1 cellular context compared by ENCODE assay signal in the genomic region with DNA sequence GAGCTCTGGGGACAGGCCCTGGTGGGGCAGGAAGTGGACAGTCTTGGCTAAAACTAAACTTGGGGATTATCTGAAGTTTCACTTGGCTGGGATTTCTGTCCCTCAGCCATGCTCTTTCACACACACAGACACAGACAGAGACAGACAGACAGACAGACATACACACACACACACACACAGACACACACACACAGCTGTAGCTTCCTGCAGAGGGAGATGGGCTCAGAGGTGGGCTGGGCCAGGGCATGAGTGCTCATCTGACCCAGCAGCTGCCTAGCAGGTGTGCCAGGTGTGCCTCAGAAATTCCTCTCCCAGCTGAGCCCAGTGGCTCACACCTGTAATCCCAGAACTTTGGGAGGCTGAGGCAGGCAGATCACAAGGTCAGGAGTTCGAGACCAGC.
TF ChIP-seq lines count a peak whose summit lies in the region.

No MANE protein-coding gene starts in this region.

TF ChIP-seq in H1, 55 proteins besides CTCF, POLR2A, EP300 and RAD21:
- TF ChIP-seq CBX8 (IDR thresholded peaks at IDR 0.05; ENCODE audit: borderline replicate concordance, low read depth, low read length) (no peak), MAFK (IDR thresholded peaks at IDR 0.05; ENCODE audit: low read depth, low read length) (no peak), YY1 (IDR thresholded peaks at IDR 0.05; ENCODE audit: low read depth, low read length) (no peak), RNF2 (IDR thresholded peaks at IDR 0.05; ENCODE audit: borderline replicate concordance, low read depth, low read length, missing control alignments, poor library complexity, severe bottlenecking) (no peak), BCL11A (IDR thresholded peaks at IDR 0.05; ENCODE audit: low read depth in 2 of 2, low read length in 2 of 2) (no peak), GABPA (IDR thresholded peaks at IDR 0.05; ENCODE audit: borderline replicate concordance, insufficient read depth, low read length) (no peak), TBP (IDR thresholded peaks at IDR 0.05; ENCODE audit: low read depth, low read length) (no peak), NANOG (IDR thresholded peaks at IDR 0.05; ENCODE audit: insufficient read depth, low read depth, low read length, poor library complexity, severe bottlenecking) (no peak), POLR2AphosphoS5 (IDR thresholded peaks at IDR 0.05; ENCODE audit: low read depth, low read length) (no peak), ATF3 (IDR thresholded peaks at IDR 0.05; ENCODE audit: insufficient read depth, low read depth, low read length) (no peak), POU5F1 (IDR thresholded peaks at IDR 0.05; ENCODE audit: low read depth, low read length) (no peak), TCF12 (IDR thresholded peaks at IDR 0.05; ENCODE audit: low read depth, low read length) (no peak)
